Comparison of ENCODE assay signal across 23 cellular contexts in the genomic region with DNA sequence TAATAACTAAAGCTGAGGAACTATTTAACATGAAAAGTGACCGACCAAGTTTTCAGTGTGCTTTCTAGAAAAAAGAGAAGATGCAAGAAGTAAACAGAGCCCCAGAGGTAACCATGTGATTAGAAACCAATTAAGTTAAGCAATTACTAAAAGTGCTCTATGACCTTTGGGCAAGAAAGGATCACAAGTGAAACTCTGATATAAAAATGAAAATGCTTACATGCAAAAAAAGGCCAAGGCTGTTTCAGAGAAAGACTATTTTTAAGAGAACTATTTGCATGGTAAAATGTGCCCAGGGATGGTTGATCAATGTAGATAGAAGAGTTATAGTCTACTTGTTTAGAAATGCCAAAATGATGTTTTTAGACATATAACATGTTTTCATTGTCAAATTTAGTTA. TPM values are rescaled to one million over a fixed set of nuclear protein-coding genes. Genes with fewer than 3 reads are reported as not detected.
DNase-seq lines count a peak whose midpoint lies in the region; ATAC-seq and TF ChIP-seq lines count a peak whose summit lies in the region.
"Had no signal": no experiment of that assay in that cellular context is flagged by ENCODE, and none has a peak within 500 bp of the region (broad histone marks: within the 10 kb centered on the region; RNA-seq: fewer than 3 reads in every experiment).

No MANE protein-coding gene starts in this region.

- no peak overlapping the region for H3K4me3 Mint-ChIP-seq in activated naive CD8-positive, alpha-beta T cell treated with anti-CD3 and anti-CD28 coated beads for 36 hours
- no peak overlapping the region for H3K4me3 Mint-ChIP-seq in neural progenitor cell
- H3K4me3 Mint-ChIP-seq: GM23338, neural crest cell had no signal

- ATAC-seq in GM18517 (IDR thresholded peaks at IDR 0.05; ENCODE audit: unreplicated experiment) (peak; percentile 56), GM21360 (IDR thresholded peaks at IDR 0.05; ENCODE audit: unreplicated experiment) (peak; percentile 49), HG03108 (IDR thresholded peaks at IDR 0.05; ENCODE audit: unreplicated experiment) (peak; percentile 52), upper lobe of left lung (ENCODE audit: low FRiP score in 2 of 2) (no peak)
- ATAC-seq: GM23338 had no signal

- H3K9me3 ChIP-seq in neural progenitor cell (ENCODE audit: low read depth) (no peaks in the 10 kb centered on the region), upper lobe of left lung (no peaks in the 10 kb centered on the region)
- H3K9me3 ChIP-seq: BE2C, SJCRH30, spleen, tibial nerve had no signal

- TF ChIP-seq CTCF in neural progenitor cell (IDR thresholded peaks at IDR 0.05) (no peak), upper lobe of left lung (IDR thresholded peaks at IDR 0.05) (no peak)

- H3F3A ChIP-seq in neural progenitor cell (ENCODE audit: low read depth) = peaks cover 3% of the 10 kb centered on the region

- no peak for TF ChIP-seq EP300 in upper lobe of left lung (IDR thresholded peaks at IDR 0.05)

- H3K27ac ChIP-seq in neural progenitor cell = no peak overlapping the region
- H3K27ac ChIP-seq in upper lobe of left lung = no peak overlapping the region
- H3K27ac ChIP-seq: SJCRH30, spleen, tibial nerve had no signal

- peak overlapping the region; percentile 54 for H3K27ac Mint-ChIP-seq in activated naive CD8-positive, alpha-beta T cell treated with anti-CD3 and anti-CD28 coated beads for 36 hours
- no peak overlapping the region for H3K27ac Mint-ChIP-seq in neural progenitor cell
- H3K27ac Mint-ChIP-seq: GM23338 had no signal

- H3K36me3 ChIP-seq in neural progenitor cell = peaks cover 19% of the 10 kb centered on the region
- H3K36me3 ChIP-seq in upper lobe of left lung = no peaks in the 10 kb centered on the region
- H3K36me3 ChIP-seq: BE2C had no signal

- H3K27me3 ChIP-seq in neural progenitor cell (no peaks in the 10 kb centered on the region), upper lobe of left lung (no peaks in the 10 kb centered on the region)
- H3K27me3 ChIP-seq: BE2C, SJCRH30, spleen, tibial nerve had no signal

- H4K20me1 ChIP-seq in neural progenitor cell (ENCODE audit: low read depth) = peaks cover 10% of the 10 kb centered on the region

- H3K27me3 Mint-ChIP-seq in activated naive CD8-positive, alpha-beta T cell treated with anti-CD3 and anti-CD28 coated beads for 36 hours = no peaks in the 10 kb centered on the region
- no peaks in the 10 kb centered on the region for H3K27me3 Mint-ChIP-seq in neural progenitor cell (ENCODE audit: insufficient read depth, low read depth)

- 76% methylated on average over 1 of the region's 1 CpG for WGBS in upper lobe of left lung, 2 donors

- DNase-seq in activated naive CD8-positive, alpha-beta T cell treated with anti-CD3 and anti-CD28 coated beads for 36 hours = no peak
- DNase-seq in activated CD4-positive, CD25-positive, alpha-beta regulatory T cell treated with anti-CD3 and anti-CD28 coated beads, Interleukin-2, amount 50 U/mL, for 72 hours = no peak
- DNase-seq in neural progenitor cell (ENCODE audit: low spot score) = no peak
- DNase-seq in upper lobe of left lung = no peak
- no peak for DNase-seq in NCI-H526 treated with DMSO at 0.1 percent for 48 hours (lab: John Stamatoyannopoulos, UW)
- DNase-seq: activated T-cell treated with anti-CD3 and anti-CD28 coated beads, Interleukin-2, amount 50 U/mL, for 1 hour; BE2C; DMS 273 treated with DMSO at 0.1 percent for 48 hours; foreskin fibroblast; GDM1; hippocampal formation; kidney glomerular epithelial cell; mesendoderm; NCI-H2029; NCI-H524; SJCRH30; spleen had no signal

- no peak for TF ChIP-seq POLR2A in upper lobe of left lung (IDR thresholded peaks at IDR 0.05)

- H3K79me2 ChIP-seq in neural progenitor cell (ENCODE audit: low read depth) = peaks cover 69% of the 10 kb centered on the region

- no peaks in the 10 kb centered on the region for H3K9me3 Mint-ChIP-seq in activated naive CD8-positive, alpha-beta T cell treated with anti-CD3 and anti-CD28 coated beads for 36 hours
- H3K9me3 Mint-ChIP-seq in neural progenitor cell = no peaks in the 10 kb centered on the region
- H3K9me3 Mint-ChIP-seq: GM23338, neural crest cell had no signal

- H3K4me3 ChIP-seq in neural progenitor cell (no peak overlapping the region), upper lobe of left lung (no peak overlapping the region)
- H3K4me3 ChIP-seq: GM23338, SJCRH30, spleen, tibial nerve had no signal

- H3K4me1 ChIP-seq in neural progenitor cell = no peaks in the 10 kb centered on the region
- no peaks in the 10 kb centered on the region for H3K4me1 ChIP-seq in upper lobe of left lung
- H3K4me1 ChIP-seq: BE2C, SJCRH30, tibial nerve had no signal

- peaks cover 17% of the 10 kb centered on the region for H3K4me1 Mint-ChIP-seq in activated naive CD8-positive, alpha-beta T cell treated with anti-CD3 and anti-CD28 coated beads for 36 hours
- H3K4me1 Mint-ChIP-seq in neural progenitor cell = no peaks in the 10 kb centered on the region
- H3K4me1 Mint-ChIP-seq: GM23338 had no signal

- H3K9ac ChIP-seq in neural progenitor cell = no peak overlapping the region

- H2AFZ ChIP-seq in neural progenitor cell (replicated peaks) = no peak overlapping the region
- H2AFZ ChIP-seq: GM23338 had no signal

- H3K36me3 Mint-ChIP-seq in activated naive CD8-positive, alpha-beta T cell treated with anti-CD3 and anti-CD28 coated beads for 36 hours = peaks cover 14% of the 10 kb centered on the region
- H3K36me3 Mint-ChIP-seq in neural progenitor cell = peaks cover 25% of the 10 kb centered on the region

- H3K4me2 ChIP-seq in neural progenitor cell = no peak overlapping the region
- H3K4me2 ChIP-seq: GM23338 had no signal

RNA-seq across cellular contexts. Expression of gene KLHL15, which starts 22.0 kb away (rescaled TPM):
- total RNA-seq in activated naive CD8-positive, alpha-beta T cell treated with anti-CD3 and anti-CD28 coated beads for 36 hours = 10 to 100 TPM; 13.5 to 14.2 TPM
- total RNA-seq in neural progenitor cell (ENCODE audit: low replicate concordance) (31.3 and 46.9 TPM in 2 replicates), upper lobe of left lung (10 to 100 TPM in 1 of 6 donors, 1 to 10 TPM in 5; 3.4 to 13.5 (median 5.7) TPM)

RNA-seq across cellular contexts. Expression of gene EIF2S3, which starts 49.7 kb away (rescaled TPM):
- 100 to 1,000 TPM; 379 to 386 TPM for total RNA-seq in activated naive CD8-positive, alpha-beta T cell treated with anti-CD3 and anti-CD28 coated beads for 36 hours
- 503 and 568 TPM in 2 replicates for total RNA-seq in neural progenitor cell (ENCODE audit: low replicate concordance)
- total RNA-seq in upper lobe of left lung = 100 to 1,000 TPM in 3 of 6 donors, 10 to 100 TPM in 3; 65.0 to 161 (median 104) TPM

Comparison
In these comparisons a context has a peak if more than half of its experiments do, and no peak if none do; other contexts are left out.
1. ATAC-seq: peak in GM18517 (single experiment), GM21360 (single experiment) and HG03108 (single experiment); none in upper lobe of left lung (0 of 2).